Comparison of ENCODE assay signal across 1 cellular context in the genomic region with DNA sequence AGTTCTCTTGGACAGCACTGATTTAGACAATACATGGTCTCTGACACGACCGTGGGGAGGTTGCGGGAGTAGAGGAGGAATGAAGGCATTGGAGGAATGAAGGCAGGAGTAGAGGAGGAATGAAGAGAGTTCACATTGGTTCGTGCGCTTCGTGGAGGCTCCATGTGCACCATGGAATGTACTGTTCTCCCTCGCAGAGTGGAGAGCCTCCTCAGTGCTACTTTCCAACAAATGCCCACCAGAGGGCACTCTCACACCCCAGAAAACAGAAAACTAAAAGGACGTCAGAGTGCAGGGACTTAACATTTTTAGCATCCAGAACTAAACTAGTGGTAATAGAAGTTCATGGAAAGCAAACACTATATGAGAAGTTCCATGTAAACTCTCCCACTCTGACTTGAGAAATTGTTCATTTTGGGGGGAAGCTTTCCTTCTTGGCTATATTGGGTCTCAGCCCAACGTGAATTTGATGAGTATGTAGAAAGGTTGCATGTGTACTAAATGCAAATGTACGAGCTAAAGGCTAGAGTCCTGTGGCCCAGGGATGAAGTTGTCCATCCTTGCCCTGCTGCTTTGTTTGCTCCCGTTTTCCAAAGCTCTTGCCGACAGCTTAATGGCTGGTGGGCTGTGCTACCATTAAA.
TF ChIP-seq lines count a peak whose summit lies in the region.

No MANE protein-coding gene starts in this region.

TF ChIP-seq in A549, 52 proteins besides CTCF, POLR2A, EP300 and RAD21 (continued from another document):
- no peak for TF ChIP-seq HOXB13 (CRISPR knock-in tag; IDR thresholded peaks at IDR 0.05; ENCODE audit: low read depth)
- TF ChIP-seq FOXS1 (CRISPR knock-in tag; IDR thresholded peaks at IDR 0.05): no peak
- TF ChIP-seq, protein P1, sequence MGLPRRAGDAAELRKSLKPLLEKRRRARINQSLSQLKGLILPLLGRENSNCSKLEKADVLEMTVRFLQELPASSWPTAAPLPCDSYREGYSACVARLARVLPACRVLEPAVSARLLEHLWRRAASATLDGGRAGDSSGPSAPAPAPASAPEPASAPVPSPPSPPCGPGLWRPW (IDR thresholded peaks at IDR 0.05): no peak
- TF ChIP-seq, protein P2, sequence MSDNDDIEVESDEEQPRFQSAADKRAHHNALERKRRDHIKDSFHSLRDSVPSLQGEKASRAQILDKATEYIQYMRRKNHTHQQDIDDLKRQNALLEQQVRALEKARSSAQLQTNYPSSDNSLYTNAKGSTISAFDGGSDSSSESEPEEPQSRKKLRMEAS (IDR thresholded peaks at IDR 0.05): peak; percentile 81
- TF ChIP-seq RCOR1 (IDR thresholded peaks at IDR 0.05; ENCODE audit: low read depth, low read length): no peak
- no peak for TF ChIP-seq RNF2 (IDR thresholded peaks at IDR 0.05; ENCODE audit: borderline replicate concordance, low read depth)
- TF ChIP-seq MAFK (IDR thresholded peaks at IDR 0.05; ENCODE audit: partially characterized antibody): no peak
- TF ChIP-seq TP53 (CRISPR knock-in tag; IDR thresholded peaks at IDR 0.05): no peak
TF ChIP-seq in A549: peak in this region for 3.
